Comparison of ENCODE assay signal across 21 cellular contexts in the genomic region with DNA sequence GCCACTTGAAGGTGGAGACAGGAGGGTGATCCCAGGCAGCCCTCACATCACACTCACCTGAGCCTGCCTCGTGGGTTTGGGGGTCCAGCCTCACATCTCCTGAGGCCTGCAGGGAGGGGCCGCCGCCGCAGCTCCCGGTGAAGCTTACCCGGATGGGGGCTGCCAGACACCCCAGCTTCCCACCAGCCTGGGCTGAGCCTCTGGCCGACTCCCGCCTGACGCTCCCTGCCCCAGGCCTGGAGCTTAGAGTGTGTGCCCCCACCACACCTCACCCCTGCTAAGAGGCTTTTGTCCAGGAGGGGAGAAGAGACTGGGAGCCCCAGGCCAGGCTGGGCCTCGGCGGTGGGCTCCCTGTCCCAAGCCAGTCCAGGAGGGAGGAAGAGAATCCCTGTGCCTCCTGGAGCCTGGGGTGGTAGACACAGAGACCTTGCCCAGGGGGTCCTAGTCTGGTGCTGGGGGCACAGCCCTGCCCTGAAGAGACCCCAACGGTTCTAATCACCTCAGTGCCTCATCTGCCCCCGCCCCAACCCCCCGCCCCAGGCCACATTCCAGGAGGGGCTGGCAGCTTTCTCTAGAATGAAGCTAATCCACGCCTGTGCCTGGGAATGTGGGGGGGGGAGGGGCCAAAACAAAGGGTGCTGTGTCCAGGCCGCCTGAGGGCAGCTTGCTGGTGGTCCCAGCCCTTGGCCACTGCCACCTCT. TPM values are rescaled to one million over a fixed set of nuclear protein-coding genes. Genes with fewer than 3 reads are reported as not detected.
A peak's percentile ranks its signal among the peaks of the same experiment; 100 is the strongest.
DNase-seq lines count a peak whose midpoint lies in the region; ATAC-seq and TF ChIP-seq lines count a peak whose summit lies in the region.
"Had no signal": no experiment of that assay in that cellular context is flagged by ENCODE, and none has a peak within 500 bp of the region (broad histone marks: within the 10 kb centered on the region; RNA-seq: fewer than 3 reads in every experiment).

Gene SLC16A8 (minus strand): TSS at position 254 of the 701 bp plus-strand sequence. CDS start 1,311 bp downstream, outside the sequence.

- H3K27me3 Mint-ChIP-seq in natural killer cell (ENCODE audit: low read depth in 2 of 2) = no peaks in the 10 kb centered on the region

- H3K27ac ChIP-seq in layer of hippocampus (ENCODE audit: low read depth, low read length) = peak within 1 kb of the TSS; percentile 57
- H3K27ac ChIP-seq in temporal lobe (ENCODE audit: low read depth, low read length) = peak within 1 kb of the TSS; percentile 71

- intact Hi-C loops in natural killer cell (cut with micrococcal nuclease) = no loop called here

- H3K27me3 ChIP-seq in H7 (ENCODE audit: control insufficient read depth, insufficient read depth, low read length) (peaks cover 5% of the 10 kb centered on the region; the same call in 1 of the 2 replicates), layer of hippocampus (ENCODE audit: control insufficient read depth, insufficient read depth, low read length) (no peaks in the 10 kb centered on the region)

- no peak within 1 kb of the TSS for H3K4me3 ChIP-seq in H7 (ENCODE audit: insufficient read depth, low read depth, low read length)
- H3K4me3 ChIP-seq: GM12878 had no signal

- H3K36me3 ChIP-seq in H7 (replicated peaks; ENCODE audit: control insufficient read depth, insufficient read depth, low read length) = no peaks in the 10 kb centered on the region

- H3K9me3 Mint-ChIP-seq in natural killer cell = no peaks in the 10 kb centered on the region
- H3K9me3 Mint-ChIP-seq: activated naive CD8-positive, alpha-beta T cell treated with anti-CD3 and anti-CD28 coated beads for 36 hours; activated T-helper 2 cell treated with anti-CD3 and anti-CD28 coated beads, Interferon-gamma antibody, Interleukin-2, Interleukin-4, amounts not matched to agents 10 μg/mL and 5 μg/mL and 100 μg/mL, durations not matched to agents 14 hours and 24 hours and 36 hours; mesothelial cell of epicardium; nephron had no signal

- peak; percentile 81 for DNase-seq in H7
- peak; percentile 36 for DNase-seq in astrocyte of the hippocampus (ENCODE audit: low read depth, low spot score)
- no peak for DNase-seq in natural killer cell
- no peak for DNase-seq in activated CD4-positive, alpha-beta T cell treated with anti-CD3 and anti-CD28 coated beads, Interleukin-2, amount 50 U/mL, for 48 hours
- DNase-seq: activated CD4-positive, alpha-beta T cell treated with anti-CD3 and anti-CD28 coated beads, Interleukin-2, amount 50 U/mL, for 1 hour; activated CD8-positive, alpha-beta memory T cell treated with anti-CD3 and anti-CD28 coated beads, Interleukin-2, amount 50 U/mL, for 48 hours; activated naive CD8-positive, alpha-beta T cell treated with anti-CD3 and anti-CD28 coated beads for 36 hours; DMS79; NCI-H1092 treated with DMSO at 0.1 percent for 48 hours; NCI-H2029 treated with DMSO at 0.1 percent for 48 hours; PC-3; SIG-M5; T-helper 1 cell had no signal

- no peak within 1 kb of the TSS for H3K4me3 Mint-ChIP-seq in natural killer cell
- H3K4me3 Mint-ChIP-seq: activated naive CD8-positive, alpha-beta T cell treated with anti-CD3 and anti-CD28 coated beads for 36 hours; mesothelial cell of epicardium; nephron had no signal

- peaks cover 0 to 15% of the 10 kb centered on the region in 2 donors for H3K4me1 Mint-ChIP-seq in natural killer cell
- H3K4me1 Mint-ChIP-seq: nephron had no signal

- no peaks in the 10 kb centered on the region for H3K36me3 Mint-ChIP-seq in natural killer cell

- no peak for ATAC-seq in SK-N-SH treated with all-trans-retinoic acid at 6 μM for 48 hours
- no peak for ATAC-seq in natural killer cell
- ATAC-seq: GM12878, left lobe of liver, PC-3 had no signal

- H3K27ac Mint-ChIP-seq in natural killer cell = no peak within 1 kb of the TSS
- H3K27ac Mint-ChIP-seq: activated naive CD8-positive, alpha-beta T cell treated with anti-CD3 and anti-CD28 coated beads for 36 hours; activated T-helper 2 cell treated with anti-CD3 and anti-CD28 coated beads, Interferon-gamma antibody, Interleukin-2, Interleukin-4, amounts not matched to agents 10 μg/mL and 5 μg/mL and 100 μg/mL, durations not matched to agents 14 hours and 24 hours and 36 hours; mesothelial cell of epicardium; nephron had no signal

- no peak for TF ChIP-seq CTCF in natural killer cell (IDR thresholded peaks at IDR 0.05)

TF ChIP-seq in SK-N-SH treated with all-trans-retinoic acid at 6 μM for 48 hours, 23 proteins besides CTCF, POLR2A, EP300 and RAD21:
- no peak for TF ChIP-seq ZNF8 (CRISPR knock-in tag; IDR thresholded peaks at IDR 0.05)

RNA-seq across cellular contexts. Expression of gene SLC16A8, which starts in this region (rescaled TPM):
- not detected in 2 replicates for total RNA-seq in H7 (2014; rRNA removed; shearing (Covaris generic))
- total RNA-seq in temporal lobe = 1.2 TPM
- total RNA-seq in natural killer cell = 1 to 10 TPM in 1 of 3 donors, not detected in 2; 1.0 TPM
- total RNA-seq: activated naive CD8-positive, alpha-beta T cell treated with anti-CD3 and anti-CD28 coated beads for 36 hours; activated T-helper 2 cell treated with anti-CD3 and anti-CD28 coated beads, Interferon-gamma antibody, Interleukin-2, Interleukin-4, amounts not matched to agents 10 μg/mL and 5 μg/mL and 100 μg/mL, durations not matched to agents 14 hours and 24 hours and 36 hours; GM12878; left lobe of liver; PC-3 had no signal

Comparison
In these comparisons a context has a peak if more than half of its experiments do, and no peak if none do; other contexts are left out.
1. Peak in DNase-seq in H7; RNA of the gene not detected or under 1 TPM.